8 cellular contexts compared by ENCODE assay signal in the genomic region with DNA sequence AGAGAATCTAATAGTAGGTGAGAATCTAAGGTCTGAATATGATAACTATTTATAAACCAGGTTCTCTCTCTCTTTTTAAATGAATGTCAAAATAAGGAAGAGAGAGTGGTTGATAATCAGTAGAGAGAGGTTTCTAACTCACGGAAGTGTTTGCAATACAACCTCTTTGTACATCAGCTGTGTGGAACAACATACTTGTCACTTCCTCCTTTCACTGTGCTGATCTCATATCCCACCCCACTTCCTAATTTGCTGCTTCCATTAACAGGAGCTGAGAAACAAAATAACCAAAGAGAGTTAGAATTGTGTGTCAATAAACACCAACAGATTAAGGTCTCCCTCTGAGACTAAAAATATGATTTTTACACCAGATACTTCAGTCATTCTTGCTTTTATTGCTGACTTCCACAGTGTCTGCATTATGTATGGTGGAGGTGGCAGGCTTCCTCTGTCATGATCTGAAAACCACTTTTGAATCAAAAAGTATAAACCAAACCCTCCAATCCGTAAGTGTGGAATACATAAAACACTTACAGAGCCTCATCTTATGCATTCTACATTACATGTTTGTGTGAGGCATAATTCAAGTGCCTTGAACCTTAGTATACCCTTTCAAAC. TPM values are rescaled to one million over a fixed set of nuclear protein-coding genes. Genes with fewer than 3 reads are reported as not detected.
A peak's percentile ranks its signal among the peaks of the same experiment; 100 is the strongest.
DNase-seq lines count a peak whose midpoint lies in the region; ATAC-seq and TF ChIP-seq lines count a peak whose summit lies in the region.

No MANE protein-coding gene starts in this region.

- no peaks in the 10 kb centered on the region for H3K36me3 ChIP-seq in OCI-LY3 (replicated peaks; ENCODE audit: low read depth, low read length)

- intact Hi-C loops in right cardiac atrium (cut with DNase I): no loop called here

- H3K27ac ChIP-seq in OCI-LY3 (ENCODE audit: low read length) (peak overlapping the region; percentile 60), right cardiac atrium (ENCODE audit: low read length) (no peak overlapping the region)

- peak overlapping the region; percentile 66 for H3K4me2 ChIP-seq in OCI-LY3 (ENCODE audit: low read length)

- H3K9me3 ChIP-seq in OCI-LY3 (ENCODE audit: insufficient read depth, low read length): no peaks in the 10 kb centered on the region
- H3K9me3 ChIP-seq in right cardiac atrium (ENCODE audit: control insufficient read depth, low read length): no peaks in the 10 kb centered on the region

- peaks cover 38% of the 10 kb centered on the region for H4K20me1 ChIP-seq in OCI-LY3 (ENCODE audit: insufficient read depth, low read length)

- H3K4me3 ChIP-seq in OCI-LY3 (ENCODE audit: low read length) (peak overlapping the region; percentile 58), right cardiac atrium (ENCODE audit: low read length) (no peak overlapping the region)

- H3K79me2 ChIP-seq in OCI-LY3 (ENCODE audit: low read length): peaks cover 54% of the 10 kb centered on the region

- no peak for TF ChIP-seq CTCF in OCI-LY3 (IDR thresholded peaks at IDR 0.05; ENCODE audit: low read depth, low read length)

- H3K4me1 ChIP-seq in OCI-LY3 (ENCODE audit: low read length) (peaks cover 15% of the 10 kb centered on the region), right cardiac atrium (ENCODE audit: control insufficient read depth, insufficient read depth, low read length) (peaks cover 10% of the 10 kb centered on the region)

- no peak overlapping the region for H2AFZ ChIP-seq in OCI-LY3 (ENCODE audit: low read depth, low read length)

- H3K27me3 ChIP-seq in OCI-LY3 (ENCODE audit: low read depth, low read length): no peaks in the 10 kb centered on the region
- no peaks in the 10 kb centered on the region for H3K27me3 ChIP-seq in right cardiac atrium (ENCODE audit: control insufficient read depth, insufficient read depth)

- ATAC-seq in GM18867 (IDR thresholded peaks at IDR 0.05; ENCODE audit: unreplicated experiment) (peak; percentile 86), HG02759 (IDR thresholded peaks at IDR 0.05; ENCODE audit: unreplicated experiment) (peak; percentile 90), right cardiac atrium (peak; percentile 63 to 75)

- no peak overlapping the region for H3K9ac ChIP-seq in OCI-LY3 (ENCODE audit: low read length)

- 44% methylated on average over 2 of the region's 2 CpGs for WGBS in right cardiac atrium

- no peak for DNase-seq in right cardiac atrium
- no peak for DNase-seq in HK-2 (ENCODE audit: unreplicated experiment)
- DNase-seq in NCI-H2029 (lab: John Stamatoyannopoulos, UW): no peak
- no peak for DNase-seq in stimulated activated CD4-positive, alpha-beta T cell treated with anti-CD3 and anti-CD28 coated beads, Interleukin-2, amount 100 ng/mL, for 24 hours
- no peak for DNase-seq in stimulated activated CD4-positive, alpha-beta T cell treated with anti-CD3 and anti-CD28 coated beads, Interleukin-1b, Interleukin-23, amount 100 ng/mL, for 48 hours

RNA-seq across cellular contexts. Expression of a gene that starts 25.0 kb away (rescaled TPM):
- 10 to 100 TPM; 26.0 to 37.5 (median 32.0) TPM for total RNA-seq in right cardiac atrium
- polyA plus RNA-seq in right cardiac atrium: 7.9 TPM
